2 cellular contexts compared by ENCODE assay signal in the genomic region with DNA sequence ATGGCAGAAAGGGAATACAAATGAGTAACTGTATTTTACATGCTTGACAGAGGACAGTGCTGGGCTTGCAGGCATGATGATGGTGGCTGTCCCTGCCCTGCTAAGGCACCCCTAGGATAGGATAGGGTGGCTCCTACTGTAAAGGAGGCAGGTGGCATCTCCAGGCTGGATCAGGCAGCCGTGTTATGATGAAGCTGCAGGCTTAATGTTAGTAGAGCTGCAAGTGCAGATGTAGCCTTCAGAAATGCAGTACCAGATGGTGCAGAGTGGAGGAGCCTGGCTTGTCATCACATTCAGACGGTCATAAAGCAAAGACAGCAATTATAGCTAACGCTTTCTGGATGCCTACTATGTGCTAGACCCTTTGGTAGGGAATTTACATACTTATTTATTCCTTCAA.
TF ChIP-seq lines count a peak whose summit lies in the region.

No MANE protein-coding gene starts in this region.

TF ChIP-seq in IMR-90, 13 proteins besides CTCF, POLR2A, EP300 and RAD21:
- TF ChIP-seq CEBPB (IDR thresholded peaks at IDR 0.05; ENCODE audit: low read depth, low read length) (no peak), SMC3 (IDR thresholded peaks at IDR 0.05; ENCODE audit: low read depth, low read length) (no peak), RCOR1 (IDR thresholded peaks at IDR 0.05; ENCODE audit: insufficient replicate concordance, low read length) (no peak)
TF ChIP-seq in IMR-90: peak in this region for 0.

TF ChIP-seq in H1, 55 proteins besides CTCF, POLR2A, EP300 and RAD21:
- TF ChIP-seq, protein P1, sequence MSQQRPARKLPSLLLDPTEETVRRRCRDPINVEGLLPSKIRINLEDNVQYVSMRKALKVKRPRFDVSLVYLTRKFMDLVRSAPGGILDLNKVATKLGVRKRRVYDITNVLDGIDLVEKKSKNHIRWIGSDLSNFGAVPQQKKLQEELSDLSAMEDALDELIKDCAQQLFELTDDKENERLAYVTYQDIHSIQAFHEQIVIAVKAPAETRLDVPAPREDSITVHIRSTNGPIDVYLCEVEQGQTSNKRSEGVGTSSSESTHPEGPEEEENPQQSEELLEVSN (IDR thresholded peaks at IDR 0.05): no peak
- no peak for TF ChIP-seq SP4 (IDR thresholded peaks at IDR 0.05; ENCODE audit: low read length)
- TF ChIP-seq SP2 (IDR thresholded peaks at IDR 0.05; ENCODE audit: low read length): no peak
- no peak for TF ChIP-seq GTF2F1 (IDR thresholded peaks at IDR 0.05; ENCODE audit: borderline replicate concordance, low read depth, low read length)
- TF ChIP-seq CREB1 (IDR thresholded peaks at IDR 0.05): no peak
- TF ChIP-seq SRF (IDR thresholded peaks at IDR 0.05; ENCODE audit: low read depth, low read length): no peak
- no peak for TF ChIP-seq EGR1 (IDR thresholded peaks at IDR 0.05; ENCODE audit: borderline replicate concordance, low read depth, low read length)
- TF ChIP-seq RNF2 (IDR thresholded peaks at IDR 0.05; ENCODE audit: borderline replicate concordance, low read depth, low read length, missing control alignments, poor library complexity, severe bottlenecking): no peak
- TF ChIP-seq GABPA (IDR thresholded peaks at IDR 0.05; ENCODE audit: borderline replicate concordance, insufficient read depth, low read length): no peak
- TF ChIP-seq SIRT6 (IDR thresholded peaks at IDR 0.05; ENCODE audit: low read length): no peak
- TF ChIP-seq BACH1 (IDR thresholded peaks at IDR 0.05; ENCODE audit: low read length): no peak
- no peak for TF ChIP-seq SAP30 (IDR thresholded peaks at IDR 0.05; ENCODE audit: insufficient read depth, insufficient replicate concordance, low read length)
- TF ChIP-seq KDM1A (IDR thresholded peaks at IDR 0.05; ENCODE audit: borderline replicate concordance, low read length): no peak
